25 cellular contexts compared by ENCODE assay signal in genomic region chr14:100740196-100740825, GRCh38. TPM values are rescaled to one million over a fixed set of nuclear protein-coding genes. Genes with fewer than 3 reads are reported as not detected.
"Had no signal": no experiment of that assay in that cellular context is flagged by ENCODE, and none has a peak within 500 bp of the region (broad histone marks: within the 10 kb centered on the region; RNA-seq: fewer than 3 reads in every experiment).

No MANE protein-coding gene starts in this region.

- H3K4me1 ChIP-seq: neural progenitor cell, right lobe of liver, tibial nerve had no signal

- H3K27me3 ChIP-seq: neural progenitor cell, right lobe of liver, tibial nerve had no signal

- DNase-seq: activated CD4-positive, alpha-beta T cell treated with anti-CD3 and anti-CD28 coated beads for 4 hours; activated CD4-positive, alpha-beta T cell treated with anti-CD3 and anti-CD28 coated beads, Interleukin-2, amount 50 U/mL, for 4 hours; activated gamma-delta T cell; activated naive CD4-positive, alpha-beta T cell treated with anti-CD3 and anti-CD28 coated beads, Interleukin-2, amount 10 ng/mL, durations not matched to agents 7 days and 5 days; activated T-cell treated with anti-CD3 and anti-CD28 coated beads for 4 hours; amygdala; caudate nucleus; endodermal cell; foreskin fibroblast; hippocampal formation; kidney; left colon; mammary epithelial cell; naive thymus-derived CD4-positive, alpha-beta T cell; small intestine; stimulated activated CD4-positive, alpha-beta T cell treated with anti-CD3 and anti-CD28 coated beads, Interleukin-2, amount 100 ng/mL, for 24 hours; stimulated activated naive CD4-positive, alpha-beta T cell had no signal

- H2AFZ ChIP-seq: neural progenitor cell had no signal

- ATAC-seq: left colon; naive thymus-derived CD4-positive, alpha-beta T cell; right lobe of liver had no signal

- H3K27ac ChIP-seq: neural progenitor cell, right lobe of liver, tibial nerve had no signal

- H3K27ac Mint-ChIP-seq: activated naive CD4-positive, alpha-beta T cell treated with anti-CD3 and anti-CD28 coated beads, Interleukin-2, amount 10 ng/mL, durations not matched to agents 7 days and 5 days; endodermal cell; naive thymus-derived CD4-positive, alpha-beta T cell; neural progenitor cell had no signal

- H3K4me2 ChIP-seq: neural progenitor cell had no signal

- H3K36me3 ChIP-seq: neural progenitor cell, right lobe of liver, tibial nerve had no signal

- H3K9me3 ChIP-seq: right lobe of liver had no signal

- FAIRE-seq: kidney, small intestine had no signal

- H3K4me3 Mint-ChIP-seq: activated naive CD4-positive, alpha-beta T cell treated with anti-CD3 and anti-CD28 coated beads, Interleukin-2, amount 10 ng/mL, durations not matched to agents 7 days and 5 days; endodermal cell; mesothelial cell of epicardium; naive thymus-derived CD4-positive, alpha-beta T cell; neural progenitor cell had no signal

- H3K27me3 Mint-ChIP-seq: activated naive CD4-positive, alpha-beta T cell treated with anti-CD3 and anti-CD28 coated beads, Interleukin-2, amount 10 ng/mL, durations not matched to agents 7 days and 5 days; progenitor cell of endocrine pancreas had no signal

- H3K9ac ChIP-seq: neural progenitor cell had no signal

- H3K4me3 ChIP-seq: neural progenitor cell, right lobe of liver, tibial nerve had no signal

- H3K4me1 Mint-ChIP-seq: activated naive CD4-positive, alpha-beta T cell treated with anti-CD3 and anti-CD28 coated beads, Interleukin-2, amount 10 ng/mL, durations not matched to agents 7 days and 5 days; endodermal cell; mesothelial cell of epicardium; naive thymus-derived CD4-positive, alpha-beta T cell had no signal

- H3K36me3 Mint-ChIP-seq: activated naive CD4-positive, alpha-beta T cell treated with anti-CD3 and anti-CD28 coated beads, Interleukin-2, amount 10 ng/mL, durations not matched to agents 7 days and 5 days; naive thymus-derived CD4-positive, alpha-beta T cell had no signal

- H3K9me3 Mint-ChIP-seq: activated naive CD4-positive, alpha-beta T cell treated with anti-CD3 and anti-CD28 coated beads, Interleukin-2, amount 10 ng/mL, durations not matched to agents 7 days and 5 days; endodermal cell; neural progenitor cell had no signal

RNA-seq across cellular contexts. Expression of gene DLK1, which starts 13.6 kb away (rescaled TPM):
- total RNA-seq: kidney; left colon; mammary epithelial cell; naive thymus-derived CD4-positive, alpha-beta T cell; osteoblast; renal cortical epithelial cell; T-helper 1 cell treated with Interleukin-12 subunit alpha and Interleukin-12 subunit beta and Interleukin-4 antibody, amounts not matched to agents 30 ng/mL and 1 ng/mL, for 36 hours; tibial nerve had no signal
- polyA plus RNA-seq: mammary epithelial cell; naive thymus-derived CD4-positive, alpha-beta T cell had no signal
